ENCODE assay signal across 17 cellular contexts in the genomic region with DNA sequence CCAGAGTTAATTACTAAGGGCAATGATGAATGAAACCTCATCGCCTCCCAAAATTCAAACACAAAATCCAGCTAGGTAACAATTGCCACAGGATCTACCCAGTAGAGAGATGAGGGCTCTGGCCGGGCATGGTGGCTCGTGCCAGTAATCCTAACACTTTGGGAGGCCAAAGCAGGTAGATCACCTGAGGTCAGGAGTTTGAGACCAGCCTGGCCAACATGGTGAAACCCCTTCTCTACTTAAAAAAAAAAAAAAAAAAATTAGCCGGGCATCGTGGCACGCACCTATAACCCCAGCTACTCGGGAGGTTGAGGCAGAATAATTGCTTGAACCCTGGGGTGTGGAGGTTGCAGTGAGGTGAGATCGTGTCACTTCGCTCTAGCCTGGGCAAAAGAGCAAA. TPM values are rescaled to one million over a fixed set of nuclear protein-coding genes. Genes with fewer than 3 reads are reported as not detected.
DNase-seq lines count a peak whose midpoint lies in the region; ATAC-seq lines count a peak whose summit lies in the region.
"Had no signal": no experiment of that assay in that cellular context is flagged by ENCODE, and none has a peak within 500 bp of the region (broad histone marks: within the 10 kb centered on the region; RNA-seq: fewer than 3 reads in every experiment).

No MANE protein-coding gene starts in this region.

- no peaks in the 10 kb centered on the region for H3K36me3 ChIP-seq in MG63
- H3K36me3 ChIP-seq: brain microvascular endothelial cell, lower lobe of right lung had no signal

- peak; percentile 42 to 52 for DNase-seq in activated CD4-positive, alpha-beta T cell treated with anti-CD3 and anti-CD28 coated beads, Interleukin-2, amount 50 U/mL, for 48 hours
- no peak for DNase-seq in activated CD4-positive, alpha-beta T cell treated with anti-CD3 and anti-CD28 coated beads for 48 hours
- DNase-seq in activated T-cell treated with anti-CD3 and anti-CD28 coated beads, Interleukin-2, amount 50 U/mL, for 72 hours, result no peak
- no peak for DNase-seq in stimulated activated effector memory CD8-positive, alpha-beta T cell treated with anti-CD3 and anti-CD28 coated beads, Interleukin-12 subunit alpha, Interleukin-12 subunit beta, amount 100 ng/mL, for 72 hours (ENCODE audit: low spot score in 2 of 2)
- DNase-seq in DMS114 treated with DMSO at 0.1 percent for 48 hours (lab: John Stamatoyannopoulos, UW; ENCODE audit: unreplicated experiment) (no peak), MG63 (no peak), medulla oblongata (ENCODE audit: extremely low spot score) (no peak)
- DNase-seq: Calu3, lower lobe of right lung, NCI-H146, NCI-H510A had no signal

- peak overlapping the region; percentile 99 for H3K27ac Mint-ChIP-seq in activated T-cell treated with anti-CD3 and anti-CD28 coated beads, Interleukin-2, amount 50 U/mL, for 72 hours
- H3K27ac Mint-ChIP-seq in stimulated activated effector memory CD8-positive, alpha-beta T cell treated with anti-CD3 and anti-CD28 coated beads, Interleukin-12 subunit alpha, Interleukin-12 subunit beta, amount 100 ng/mL, for 72 hours, result peak overlapping the region; percentile 99

- H3K9me3 ChIP-seq in MG63, result no peaks in the 10 kb centered on the region
- H3K9me3 ChIP-seq: lower lobe of right lung had no signal

- H3K27me3 ChIP-seq in MG63, result peaks cover 2% of the 10 kb centered on the region
- H3K27me3 ChIP-seq: brain microvascular endothelial cell had no signal

- no peaks in the 10 kb centered on the region for H3K27me3 Mint-ChIP-seq in activated T-cell treated with anti-CD3 and anti-CD28 coated beads, Interleukin-2, amount 50 U/mL, for 72 hours (ENCODE audit: low read depth)

- H3K9me3 Mint-ChIP-seq in activated T-cell treated with anti-CD3 and anti-CD28 coated beads, Interleukin-2, amount 50 U/mL, for 72 hours, result peaks cover 2 to 3% of the 10 kb centered on the region in 2 donors
- H3K9me3 Mint-ChIP-seq in stimulated activated effector memory CD8-positive, alpha-beta T cell treated with anti-CD3 and anti-CD28 coated beads, Interleukin-12 subunit alpha, Interleukin-12 subunit beta, amount 100 ng/mL, for 72 hours, result no peaks in the 10 kb centered on the region

- H3K4me3 Mint-ChIP-seq in activated T-cell treated with anti-CD3 and anti-CD28 coated beads, Interleukin-2, amount 50 U/mL, for 72 hours, result peak overlapping the region; percentile 98 to 99
- H3K4me3 Mint-ChIP-seq in stimulated activated effector memory CD8-positive, alpha-beta T cell treated with anti-CD3 and anti-CD28 coated beads, Interleukin-12 subunit alpha, Interleukin-12 subunit beta, amount 100 ng/mL, for 72 hours, result peak overlapping the region; percentile 93
- H3K4me3 Mint-ChIP-seq: neural crest cell had no signal

- peaks cover 28 to 60% of the 10 kb centered on the region in 2 donors for H3K36me3 Mint-ChIP-seq in activated T-cell treated with anti-CD3 and anti-CD28 coated beads, Interleukin-2, amount 50 U/mL, for 72 hours (ENCODE audit: insufficient read depth in 2 of 2)
- peaks cover 96% of the 10 kb centered on the region for H3K36me3 Mint-ChIP-seq in stimulated activated effector memory CD8-positive, alpha-beta T cell treated with anti-CD3 and anti-CD28 coated beads, Interleukin-12 subunit alpha, Interleukin-12 subunit beta, amount 100 ng/mL, for 72 hours

- ATAC-seq in HG03354 (IDR thresholded peaks at IDR 0.05; ENCODE audit: poor library complexity, severe bottlenecking, unreplicated experiment), result peak; percentile 11
- ATAC-seq in activated T-cell treated with anti-CD3 and anti-CD28 coated beads, Interleukin-2, amount 50 U/mL, for 72 hours (replicated peaks in 1 of 2), result no peak
- ATAC-seq in stimulated activated effector memory CD8-positive, alpha-beta T cell treated with anti-CD3 and anti-CD28 coated beads, Interleukin-12 subunit alpha, Interleukin-12 subunit beta, amount 100 ng/mL, for 72 hours, result no peak

- no peak overlapping the region for H3K4me3 ChIP-seq in MG63
- H3K4me3 ChIP-seq: lower lobe of right lung, SK-N-MC had no signal

- H3K4me1 Mint-ChIP-seq in activated T-cell treated with anti-CD3 and anti-CD28 coated beads, Interleukin-2, amount 50 U/mL, for 72 hours (ENCODE audit: low read depth), result peaks cover 92% of the 10 kb centered on the region
- H3K4me1 Mint-ChIP-seq in stimulated activated effector memory CD8-positive, alpha-beta T cell treated with anti-CD3 and anti-CD28 coated beads, Interleukin-12 subunit alpha, Interleukin-12 subunit beta, amount 100 ng/mL, for 72 hours, result peaks cover 86% of the 10 kb centered on the region

RNA-seq across cellular contexts. Expression of a gene that starts 15.8 kb away (rescaled TPM):
- 100 to 1,000 TPM; 232 to 298 TPM for total RNA-seq in activated T-cell treated with anti-CD3 and anti-CD28 coated beads, Interleukin-2, amount 50 U/mL, for 72 hours
- total RNA-seq in MG63 (2014; rRNA removed; shearing (Covaris generic); ENCODE audit: low replicate concordance), result not detected in 2 replicates
- total RNA-seq: A673, Calu3, H1, neural crest cell had no signal

Comparison
In these comparisons a context has a peak if more than half of its experiments do, and no peak if none do; other contexts are left out.
1. DNase-seq: peak in activated CD4-positive, alpha-beta T cell treated with anti-CD3 and anti-CD28 coated beads, Interleukin-2, amount 50 U/mL, for 48 hours (2 of 2); none in activated CD4-positive, alpha-beta T cell treated with anti-CD3 and anti-CD28 coated beads for 48 hours (single experiment), activated T-cell treated with anti-CD3 and anti-CD28 coated beads, Interleukin-2, amount 50 U/mL, for 72 hours (0 of 2), stimulated activated effector memory CD8-positive, alpha-beta T cell treated with anti-CD3 and anti-CD28 coated beads, Interleukin-12 subunit alpha, Interleukin-12 subunit beta, amount 100 ng/mL, for 72 hours (0 of 2), DMS114 treated with DMSO at 0.1 percent for 48 hours (single experiment), MG63 (single experiment) and medulla oblongata (single experiment).
2. RNA of a gene that starts 15.8 kb away (total RNA-seq): 232 to 298 TPM in activated T-cell treated with anti-CD3 and anti-CD28 coated beads, Interleukin-2, amount 50 U/mL, for 72 hours; not detected in MG63; every median in the first group is over 100 times any median in the second.